Comparison of ENCODE assay signal across 12 cellular contexts in the genomic region with DNA sequence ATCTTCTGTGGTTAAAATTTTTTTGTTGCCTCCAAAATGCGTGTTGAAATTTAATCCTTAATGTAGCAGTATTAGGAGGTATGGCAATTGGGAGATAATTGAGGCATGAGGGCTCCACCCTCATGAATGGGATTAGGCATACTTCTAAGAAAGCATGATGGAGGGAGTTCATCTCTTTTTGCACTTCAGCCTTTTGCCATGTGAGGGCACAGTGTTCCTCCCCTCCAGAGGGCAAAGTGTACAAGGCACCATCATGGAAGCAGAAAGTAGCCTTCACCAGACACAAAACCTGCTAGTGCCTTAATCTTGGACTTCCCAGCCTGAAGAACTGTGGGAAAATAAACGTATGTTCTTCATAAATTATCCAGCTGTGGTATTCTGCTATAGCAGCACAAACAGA.
DNase-seq lines count a peak whose midpoint lies in the region; ATAC-seq and TF ChIP-seq lines count a peak whose summit lies in the region.
"Had no signal": no experiment of that assay in that cellular context is flagged by ENCODE, and none has a peak within 500 bp of the region (broad histone marks: within the 10 kb centered on the region; RNA-seq: fewer than 3 reads in every experiment).

No MANE protein-coding gene starts in this region.

- DNase-seq in AG10803 (ENCODE audit: low read depth) (peak; percentile 13), M059J (ENCODE audit: low read depth) (peak; percentile 53), epithelial cell of esophagus (ENCODE audit: low read depth) (peak; percentile 16), cerebellar cortex (ENCODE audit: low spot score) (no peak), DMS153 treated with DMSO at 0.1 percent for 48 hours (lab: John Stamatoyannopoulos, UW; ENCODE audit: unreplicated experiment) (no peak), inferior parietal cortex (ENCODE audit: extremely low spot score) (no peak), cortex of kidney (lab: John Stamatoyannopoulos, UW) (no peak)
- DNase-seq: CD8-positive, alpha-beta memory T cell; heart left ventricle; Karpas-422; T-helper 9 cell had no signal

- ATAC-seq in GM18907 (IDR thresholded peaks at IDR 0.05; ENCODE audit: unreplicated experiment): peak; percentile 63
- ATAC-seq: heart left ventricle had no signal

- peak; percentile 37 for TF ChIP-seq CTCF in AG10803 (conservative IDR thresholded peaks at IDR 0.05; ENCODE audit: low read length)
- TF ChIP-seq CTCF in epithelial cell of esophagus (IDR thresholded peaks at IDR 0.05; ENCODE audit: insufficient read depth, low read depth, low read length, missing control alignments): no peak

- H3K4me3 ChIP-seq in AG10803 (ENCODE audit: low read length): no peak overlapping the region
- H3K4me3 ChIP-seq in epithelial cell of esophagus (ENCODE audit: low read length): no peak overlapping the region
- H3K4me3 ChIP-seq: heart left ventricle had no signal

Comparison
In these comparisons a context has a peak if more than half of its experiments do, and no peak if none do; other contexts are left out.
1. DNase-seq: peak in AG10803 (single experiment), M059J (single experiment) and epithelial cell of esophagus (single experiment); none in cerebellar cortex (single experiment), DMS153 treated with DMSO at 0.1 percent for 48 hours (single experiment), inferior parietal cortex (single experiment) and cortex of kidney (single experiment).